ENCODE assay signal across 8 cellular contexts in the genomic region with DNA sequence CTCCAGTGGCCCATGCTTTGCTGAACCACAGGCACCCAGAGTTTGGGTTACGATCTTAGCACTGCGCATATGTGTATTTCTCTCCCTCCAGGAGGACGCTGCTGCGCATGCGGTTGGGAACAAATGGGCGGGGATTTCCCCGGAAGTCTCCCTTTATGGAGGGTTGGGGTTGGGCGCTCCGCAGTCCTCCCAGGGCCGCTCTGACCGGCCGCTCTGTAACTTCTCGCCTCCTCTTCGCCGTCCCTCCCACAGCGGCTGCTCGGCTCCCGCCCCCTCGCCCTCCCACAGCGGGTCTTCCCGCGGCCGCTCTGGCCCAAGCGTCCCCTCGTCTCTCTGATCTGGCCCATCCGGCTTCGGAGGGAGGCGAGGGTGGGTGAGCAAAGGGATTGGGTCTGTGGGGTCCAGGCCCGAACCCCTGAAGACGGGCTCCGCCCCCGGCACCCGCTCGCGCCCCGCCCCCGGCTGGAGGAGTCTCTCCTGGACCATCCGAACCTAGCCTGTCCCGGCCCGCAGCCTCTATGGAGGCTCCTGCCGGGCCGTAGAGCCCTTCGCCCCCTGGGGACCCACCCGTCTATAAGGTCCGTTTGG. TPM values are rescaled to one million over a fixed set of nuclear protein-coding genes. Genes with fewer than 3 reads are reported as not detected.
DNase-seq lines count a peak whose midpoint lies in the region; TF ChIP-seq lines count a peak whose summit lies in the region.

TSS of gene MEGF8 (plus strand) at position 328 of the 588 bp plus-strand sequence. CDS start 609 bp downstream, outside the sequence.

- peak within 1 kb of the TSS; percentile 95 for H3K9ac ChIP-seq in neural cell (ENCODE audit: low read length)

- TF ChIP-seq CTCF in fibroblast of villous mesenchyme (IDR thresholded peaks at IDR 0.05; ENCODE audit: insufficient read depth, low read depth, low read length) (peak; percentile 89), neural cell (IDR thresholded peaks at IDR 0.05; ENCODE audit: poor library complexity, severe bottlenecking) (no peak), stomach (IDR thresholded peaks at IDR 0.05) (peak in 4 of 7 experiments; percentile 81 to 91 (median 88))

- H3K4me3 ChIP-seq in H7 (ENCODE audit: insufficient read depth, low read depth, low read length) (peak within 1 kb of the TSS; percentile 86), fibroblast of villous mesenchyme (ENCODE audit: low read depth, low read length) (peak within 1 kb of the TSS; percentile 92), neural cell (ENCODE audit: low read length) (peak within 1 kb of the TSS; percentile 93), stomach (peak within 1 kb of the TSS; percentile 73 to 97 (median 88))

- no peaks in the 10 kb centered on the region for H3F3A ChIP-seq in neural cell (ENCODE audit: insufficient read depth, low read length, poor library complexity, severe bottlenecking)

- no peak for TF ChIP-seq POLR2A in stomach (IDR thresholded peaks at IDR 0.05)

- intact Hi-C loops in stomach (cut with DNase I; ENCODE audit: low total_unique reads), result loop anchor here (10.0 kb wide), 1 partner anchor 201 kb away; no protein-coding TSS in a partner anchor

- peak within 1 kb of the TSS; percentile 76 for H3K27ac ChIP-seq in neural cell (ENCODE audit: low read length)
- H3K27ac ChIP-seq in stomach, result peak within 1 kb of the TSS; percentile 70 to 87 (median 80)

- in situ Hi-C loops in G401 (cut with HindIII; ENCODE audit: low sequenced_read_pairs), result no loop called here

- no peak for TF ChIP-seq EP300 in neural cell (conservative IDR thresholded peaks at IDR 0.05; ENCODE audit: poor library complexity, severe bottlenecking)
- no peak for TF ChIP-seq EP300 in stomach (IDR thresholded peaks at IDR 0.05)

- H3K9me2 ChIP-seq in neural cell (ENCODE audit: insufficient read depth, low read length), result no peaks in the 10 kb centered on the region

- peaks cover 28% of the 10 kb centered on the region for H3K27me3 ChIP-seq in H7 (ENCODE audit: control insufficient read depth, insufficient read depth, low read length)
- H3K27me3 ChIP-seq in neural cell (ENCODE audit: insufficient read depth, low read depth, low read length), result peaks cover 32% of the 10 kb centered on the region
- peaks cover 14 to 35% (median 17%) of the 10 kb centered on the region in 3 donors for H3K27me3 ChIP-seq in stomach

- WGBS in stomach, 5 donors, result 0% methylated on average over 20 to 45 of the region's 45 CpGs

- H2AFZ ChIP-seq in neural cell (ENCODE audit: low read depth, low read length), result peak within 1 kb of the TSS; percentile 74

- H3K36me3 ChIP-seq in H7 (replicated peaks; ENCODE audit: control insufficient read depth, insufficient read depth, low read length), result no peaks in the 10 kb centered on the region
- H3K36me3 ChIP-seq in neural cell (ENCODE audit: insufficient read depth, low read length), result no peaks in the 10 kb centered on the region
- no peaks in the 10 kb centered on the region for H3K36me3 ChIP-seq in stomach

- peaks cover 25 to 56% (median 39%) of the 10 kb centered on the region in 4 donors for H3K4me1 ChIP-seq in stomach

- peak; percentile 86 for TF ChIP-seq RAD21 in neural cell (conservative IDR thresholded peaks at IDR 0.05)

- no peaks in the 10 kb centered on the region for H3K9me3 ChIP-seq in neural cell (ENCODE audit: low read length)
- no peaks in the 10 kb centered on the region for H3K9me3 ChIP-seq in stomach

- DNase-seq in G401 (ENCODE audit: low spot score) (peak; percentile 99), H7 (peak; percentile 99), M059J (ENCODE audit: low read depth) (peak; percentile 99), SHP77 (lab: John Stamatoyannopoulos, UW) (peak; percentile 96 to 98), activated gamma-delta T cell treated with Interleukin-2 at 50 U/mL for 16 hours (peak; percentile 99), fibroblast of villous mesenchyme (ENCODE audit: low read depth) (peak; percentile 99), stomach (peak; percentile 98)

- H3K79me2 ChIP-seq in neural cell (replicated peaks; ENCODE audit: insufficient read depth, low read length), result peaks cover 40% of the 10 kb centered on the region

- H4K20me1 ChIP-seq in neural cell (ENCODE audit: insufficient read depth), result no peaks in the 10 kb centered on the region

- H3K4me2 ChIP-seq in neural cell (ENCODE audit: low read length), result peak within 1 kb of the TSS; percentile 95

TF ChIP-seq in neural cell, 6 proteins besides CTCF, POLR2A, EP300 and RAD21:
- TF ChIP-seq, protein P1, sequence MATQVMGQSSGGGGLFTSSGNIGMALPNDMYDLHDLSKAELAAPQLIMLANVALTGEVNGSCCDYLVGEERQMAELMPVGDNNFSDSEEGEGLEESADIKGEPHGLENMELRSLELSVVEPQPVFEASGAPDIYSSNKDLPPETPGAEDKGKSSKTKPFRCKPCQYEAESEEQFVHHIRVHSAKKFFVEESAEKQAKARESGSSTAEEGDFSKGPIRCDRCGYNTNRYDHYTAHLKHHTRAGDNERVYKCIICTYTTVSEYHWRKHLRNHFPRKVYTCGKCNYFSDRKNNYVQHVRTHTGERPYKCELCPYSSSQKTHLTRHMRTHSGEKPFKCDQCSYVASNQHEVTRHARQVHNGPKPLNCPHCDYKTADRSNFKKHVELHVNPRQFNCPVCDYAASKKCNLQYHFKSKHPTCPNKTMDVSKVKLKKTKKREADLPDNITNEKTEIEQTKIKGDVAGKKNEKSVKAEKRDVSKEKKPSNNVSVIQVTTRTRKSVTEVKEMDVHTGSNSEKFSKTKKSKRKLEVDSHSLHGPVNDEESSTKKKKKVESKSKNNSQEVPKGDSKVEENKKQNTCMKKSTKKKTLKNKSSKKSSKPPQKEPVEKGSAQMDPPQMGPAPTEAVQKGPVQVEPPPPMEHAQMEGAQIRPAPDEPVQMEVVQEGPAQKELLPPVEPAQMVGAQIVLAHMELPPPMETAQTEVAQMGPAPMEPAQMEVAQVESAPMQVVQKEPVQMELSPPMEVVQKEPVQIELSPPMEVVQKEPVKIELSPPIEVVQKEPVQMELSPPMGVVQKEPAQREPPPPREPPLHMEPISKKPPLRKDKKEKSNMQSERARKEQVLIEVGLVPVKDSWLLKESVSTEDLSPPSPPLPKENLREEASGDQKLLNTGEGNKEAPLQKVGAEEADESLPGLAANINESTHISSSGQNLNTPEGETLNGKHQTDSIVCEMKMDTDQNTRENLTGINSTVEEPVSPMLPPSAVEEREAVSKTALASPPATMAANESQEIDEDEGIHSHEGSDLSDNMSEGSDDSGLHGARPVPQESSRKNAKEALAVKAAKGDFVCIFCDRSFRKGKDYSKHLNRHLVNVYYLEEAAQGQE (IDR thresholded peaks at IDR 0.05; ENCODE audit: borderline replicate concordance), result no peak
- TF ChIP-seq MXI1 (conservative IDR thresholded peaks at IDR 0.05; ENCODE audit: poor library complexity, severe bottlenecking), result peak; percentile 54
- TF ChIP-seq EZH2 (IDR thresholded peaks at IDR 0.05; ENCODE audit: borderline replicate concordance, insufficient read depth, low read length, poor library complexity, severe bottlenecking), result no peak
- no peak for TF ChIP-seq TAF1 (IDR thresholded peaks at IDR 0.05; ENCODE audit: low read depth)
- TF ChIP-seq POLR2AphosphoS5 (IDR thresholded peaks at IDR 0.05), result peak; percentile 88
- TF ChIP-seq SMC3 (conservative IDR thresholded peaks at IDR 0.05; ENCODE audit: poor library complexity), result peak; percentile 21

RNA-seq across cellular contexts. Expression of gene MEGF8, which starts in this region (rescaled TPM):
- 27.5 and 41.5 TPM in 2 replicates for total RNA-seq in G401 (2014; rRNA removed; shearing (Covaris generic))
- 26.1 and 33.4 TPM in 2 replicates for total RNA-seq in H7 (2014; rRNA removed; shearing (Covaris generic))
- total RNA-seq in M059J (2014; rRNA removed; shearing (Covaris generic)), result 5.0 and 12.3 TPM in 2 replicates
- total RNA-seq in fibroblast of villous mesenchyme, result 21.2 and 22.2 TPM in 2 replicates
- 21.5 and 22.5 TPM in 2 replicates for polyA plus RNA-seq in neural cell
- 58.2 and 71.8 TPM in 2 replicates for polyA minus RNA-seq in neural cell
- total RNA-seq in stomach, result 10 to 100 TPM; 12.3 to 46.3 (median 21.0) TPM
- polyA plus RNA-seq in stomach, result 1 to 10 TPM; 2.6 to 5.2 (median 3.6) TPM

Comparison
In these comparisons a context has a peak if more than half of its experiments do, and no peak if none do; other contexts are left out.
1. Peak in every context shown above with its lines: DNase-seq, H3K4me3 ChIP-seq and H3K27ac ChIP-seq.